Comparison of ENCODE assay signal across 1 cellular context in genomic region chr20:38813574-38813962, GRCh38.
TF ChIP-seq lines count a peak whose summit lies in the region.
"Not testable (repeated sequence)": the region's sequence is repeated elsewhere in the genome, so short reads cannot be mapped to it uniquely, and the experiment has no call there.

No MANE protein-coding gene starts in this region.

TF ChIP-seq in K562, 482 proteins besides CTCF, POLR2A, EP300 and RAD21:
- TF ChIP-seq ATF3 (IDR thresholded peaks at IDR 0.05), result 0 out of 2 replicates have a peak, but pooled peaks have one; percentile 21
- TF ChIP-seq ATF3 (CRISPR knock-in tag; conservative IDR thresholded peaks at IDR 0.05), result not testable (repeated sequence)
